Comparison of ENCODE assay signal across 1 cellular context in the genomic region with DNA sequence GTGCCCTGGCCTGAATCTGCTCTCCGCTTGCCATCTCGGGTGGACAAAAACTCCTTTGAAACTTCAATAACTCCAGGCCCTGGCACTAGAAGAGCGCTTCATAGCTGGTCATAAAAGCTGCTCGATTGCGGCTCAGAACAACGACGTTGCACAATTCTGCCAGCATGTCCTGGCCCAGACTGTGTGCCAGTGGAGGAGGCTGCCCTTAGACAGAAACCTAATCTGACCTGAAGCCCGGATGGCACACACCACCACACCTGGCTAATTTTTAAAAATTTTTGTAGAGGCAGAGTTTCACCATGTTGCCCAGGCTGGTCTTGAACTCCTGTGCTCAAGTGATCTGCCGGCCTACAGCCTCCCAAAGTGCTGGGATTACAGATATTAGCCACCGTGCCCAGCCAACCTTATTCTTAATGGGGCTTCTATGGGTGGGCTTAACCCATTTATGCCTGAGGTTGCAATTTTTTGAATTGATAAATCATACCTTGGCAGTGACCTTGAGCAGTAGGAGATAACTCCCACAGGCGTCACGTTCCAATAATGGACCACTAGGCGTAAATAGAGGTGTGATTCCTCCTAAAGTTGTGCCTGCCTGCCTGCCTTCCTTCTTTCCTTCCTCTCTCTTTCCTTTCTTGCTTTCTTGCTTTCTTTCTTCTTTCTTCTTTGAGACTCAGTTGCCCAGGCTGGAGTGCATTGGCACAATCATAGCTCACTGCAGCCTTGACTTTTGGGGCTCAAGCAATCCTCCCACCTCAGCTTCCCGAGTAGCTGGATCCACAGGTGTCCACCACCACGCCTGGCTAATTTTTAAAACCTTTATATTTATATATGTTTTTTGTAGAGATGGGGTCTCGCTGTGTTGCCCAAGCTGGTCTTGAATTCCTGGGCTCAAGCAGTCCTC.
A peak's percentile ranks its signal among the peaks of the same experiment; 100 is the strongest.
TF ChIP-seq lines count a peak whose summit lies in the region.

No MANE protein-coding gene starts in this region.

TF ChIP-seq in IMR-90, 13 proteins besides CTCF, POLR2A, EP300 and RAD21:
- TF ChIP-seq CEBPB (IDR thresholded peaks at IDR 0.05; ENCODE audit: low read depth, low read length) (0 out of 2 replicates have a peak, but pooled peaks have one; percentile 11), RCOR1 (IDR thresholded peaks at IDR 0.05; ENCODE audit: insufficient replicate concordance, low read length) (no peak)
TF ChIP-seq in IMR-90: peak in this region for 1.
